Comparison of ENCODE assay signal across 8 cellular contexts in genomic region chr14:30214456-30215090, GRCh38.
DNase-seq lines count a peak whose midpoint lies in the region; ATAC-seq, FAIRE-seq and TF ChIP-seq lines count a peak whose summit lies in the region.

No MANE protein-coding gene starts in this region.

- in situ Hi-C loops in ACHN (cut with HindIII; ENCODE audit: low pct_ligation_motif_present, low pct_unique_long_range_greater_than_20kb, low sequenced_read_pairs), result no loop called here

- no peaks in the 10 kb centered on the region for H3K4me1 Mint-ChIP-seq in stimulated activated effector memory CD8-positive, alpha-beta T cell treated with anti-CD3 and anti-CD28 coated beads, Interleukin-12 subunit alpha, Interleukin-12 subunit beta, amount 100 ng/mL, for 72 hours

- H3K9ac ChIP-seq in SK-N-SH, result no peak overlapping the region

- H3K9me3 ChIP-seq in SK-N-SH, result no peaks in the 10 kb centered on the region

- H3K4me3 Mint-ChIP-seq in stimulated activated effector memory CD8-positive, alpha-beta T cell treated with anti-CD3 and anti-CD28 coated beads, Interleukin-12 subunit alpha, Interleukin-12 subunit beta, amount 100 ng/mL, for 72 hours, result no peak overlapping the region

- no peaks in the 10 kb centered on the region for H3K9me3 Mint-ChIP-seq in stimulated activated effector memory CD8-positive, alpha-beta T cell treated with anti-CD3 and anti-CD28 coated beads, Interleukin-12 subunit alpha, Interleukin-12 subunit beta, amount 100 ng/mL, for 72 hours

- H3K4me1 ChIP-seq in SK-N-SH (ENCODE audit: control insufficient read depth in 1 of 2, insufficient read depth in 2 of 2, low read depth in 1 of 2, low read length in 1 of 2), result 0 out of 4 replicates have a peak, but pooled peaks cover 0 to 5% of the 10 kb centered on the region in 2 experiments

- no peak overlapping the region for H3K4me2 ChIP-seq in SK-N-SH

- no peak overlapping the region for H3K27ac ChIP-seq in SK-N-SH (ENCODE audit: low read depth in 2 of 2, low read length in 1 of 2)

- TF ChIP-seq CTCF in SK-N-SH (IDR thresholded peaks at IDR 0.05) (peak; percentile 84), fibroblast of the aortic adventitia (IDR thresholded peaks at IDR 0.05; ENCODE audit: insufficient read depth, low read length) (peak; percentile 64)

- H3K79me2 ChIP-seq in SK-N-SH (ENCODE audit: insufficient read depth), result no peaks in the 10 kb centered on the region

- H2AFZ ChIP-seq in SK-N-SH (ENCODE audit: low read depth), result 0 out of 2 replicates have a peak overlapping the region, but pooled peaks have one; percentile 30

- POLR2A ChIA-PET in SK-N-SH (lab: Yijun Ruan, JAX), result no interaction called here

- ATAC-seq in stimulated activated effector memory CD8-positive, alpha-beta T cell treated with anti-CD3 and anti-CD28 coated beads, Interleukin-12 subunit alpha, Interleukin-12 subunit beta, amount 100 ng/mL, for 72 hours, result no peak
- ATAC-seq in GM21390 (IDR thresholded peaks at IDR 0.05; ENCODE audit: unreplicated experiment), result no peak

- no peaks in the 10 kb centered on the region for H3K36me3 ChIP-seq in SK-N-SH (replicated peaks in 1 of 2; ENCODE audit: control insufficient read depth in 1 of 2, insufficient read depth in 2 of 2, low read length in 1 of 2)

- no peaks in the 10 kb centered on the region for H4K20me1 ChIP-seq in SK-N-SH (ENCODE audit: insufficient read depth)

- no peaks in the 10 kb centered on the region for H3F3A ChIP-seq in SK-N-SH (replicated peaks; ENCODE audit: insufficient read depth)

- no peak for TF ChIP-seq EP300 in SK-N-SH (IDR thresholded peaks at IDR 0.05; ENCODE audit: borderline replicate concordance in 1 of 2, low read depth in 1 of 2, low read length in 1 of 2)

- peak; percentile 85 for TF ChIP-seq RAD21 in SK-N-SH (IDR thresholded peaks at IDR 0.05; ENCODE audit: low read length)

- FAIRE-seq in GM18507 (lab: Jason Lieb, UNC), result peak; percentile 35

- no peaks in the 10 kb centered on the region for H3K36me3 Mint-ChIP-seq in stimulated activated effector memory CD8-positive, alpha-beta T cell treated with anti-CD3 and anti-CD28 coated beads, Interleukin-12 subunit alpha, Interleukin-12 subunit beta, amount 100 ng/mL, for 72 hours

- H3K27me3 ChIP-seq in SK-N-SH (ENCODE audit: insufficient read depth), result peaks cover 9% of the 10 kb centered on the region; the same call in 1 of the 2 replicates

- CTCF ChIA-PET in SK-N-SH (lab: Yijun Ruan, JAX), result interaction anchor here (0.6 to 3.6 kb wide), 28 partner anchors 9 to 1517 kb away, joined by 3 to 45 read pairs (median 4); no protein-coding TSS in a partner anchor

- WGBS in SK-N-SH (ENCODE audit: low lambda C conversion rate), result 0% methylated on average over 2 of the region's 2 CpGs

- H3K27ac Mint-ChIP-seq in stimulated activated effector memory CD8-positive, alpha-beta T cell treated with anti-CD3 and anti-CD28 coated beads, Interleukin-12 subunit alpha, Interleukin-12 subunit beta, amount 100 ng/mL, for 72 hours, result no peak overlapping the region

- no peaks in the 10 kb centered on the region for H3K9me2 ChIP-seq in SK-N-SH

- H3K4me3 ChIP-seq in SK-N-SH (ENCODE audit: low read depth in 2 of 2, low read length in 1 of 2) (no peak overlapping the region), fibroblast of the aortic adventitia (ENCODE audit: low read depth, low read length) (no peak overlapping the region)

- peak; percentile 55 for DNase-seq in ACHN
- DNase-seq in GM18507 (ENCODE audit: extremely low spot score, insufficient read length, low read depth), result no peak
- peak; percentile 69 for DNase-seq in NCI-H1092 (lab: John Stamatoyannopoulos, UW)
- DNase-seq in SK-N-SH, result peak; percentile 3
- DNase-seq in fibroblast of the aortic adventitia (ENCODE audit: low read depth), result peak; percentile 90
- peak; percentile 72 for DNase-seq in pons (ENCODE audit: low spot score)
- no peak for DNase-seq in stimulated activated effector memory CD8-positive, alpha-beta T cell treated with anti-CD3 and anti-CD28 coated beads, Interleukin-12 subunit alpha, Interleukin-12 subunit beta, amount 100 ng/mL, for 72 hours (ENCODE audit: low spot score in 2 of 2)

TF ChIP-seq in SK-N-SH, 30 proteins besides CTCF, POLR2A, EP300 and RAD21:
- TF ChIP-seq SMC3 (IDR thresholded peaks at IDR 0.05; ENCODE audit: low read depth, low read length), result peak; percentile 59
- TF ChIP-seq REST (IDR thresholded peaks at IDR 0.05; ENCODE audit: low read depth, low read length), result no peak

Comparison
In these comparisons a context has a peak if more than half of its experiments do, and no peak if none do; other contexts are left out.
1. DNase-seq: peak in ACHN (single experiment), NCI-H1092 (single experiment), SK-N-SH (single experiment), fibroblast of the aortic adventitia (single experiment) and pons (single experiment); none in GM18507 (single experiment) and stimulated activated effector memory CD8-positive, alpha-beta T cell treated with anti-CD3 and anti-CD28 coated beads, Interleukin-12 subunit alpha, Interleukin-12 subunit beta, amount 100 ng/mL, for 72 hours (0 of 2).